ENCODE assay signal across 1 cellular context in genomic region chr10:17742918-17743317, GRCh38.
A peak's percentile ranks its signal among the peaks of the same experiment; 100 is the strongest.
TF ChIP-seq lines count a peak whose summit lies in the region.

No MANE protein-coding gene starts in this region.

TF ChIP-seq in HEK293, 187 proteins besides CTCF, POLR2A, EP300 and RAD21 (continued from another document):
- TF ChIP-seq ZNF2 (tag by site-specific recombination; IDR thresholded peaks at IDR 0.05) (0 out of 2 replicates have a peak, but pooled peaks have one; percentile 43), FEZF1 (tag by site-specific recombination; IDR thresholded peaks at IDR 0.05) (peak; percentile 53; the same call in 1 of the 2 replicates), ZBTB6 (tag by site-specific recombination; IDR thresholded peaks at IDR 0.05) (no peak), ZNF335 (tag by site-specific recombination; conservative IDR thresholded peaks at IDR 0.05) (peak; percentile 7; the same call in 1 of the 2 replicates)
TF ChIP-seq in HEK293: peak in this region for 7.
